In genomic region chr14:31941487-31941886, GRCh38 we compare ENCODE assay signal across 1 cellular context.
TF ChIP-seq lines count a peak whose summit lies in the region.

No MANE protein-coding gene starts in this region.

TF ChIP-seq in HepG2, 621 proteins besides CTCF, POLR2A, EP300 and RAD21 (continued from another document and continues in another):
- TF ChIP-seq ZBTB34 (CRISPR knock-in tag; IDR thresholded peaks at IDR 0.05) (no peak), ETV5 (CRISPR knock-in tag; IDR thresholded peaks at IDR 0.05; ENCODE audit: borderline replicate concordance) (peak; percentile 45; the same call in 1 of the 2 replicates), ZSCAN29 (CRISPR knock-in tag; conservative IDR thresholded peaks at IDR 0.05) (peak; percentile 46; the same call in 1 of the 2 replicates), FOXP1 (IDR thresholded peaks at IDR 0.05) (no peak), FOXP1 (CRISPR knock-in tag; IDR thresholded peaks at IDR 0.05) (peak; percentile 39; the same call in 1 of the 2 replicates), PITX1 (CRISPR knock-in tag; IDR thresholded peaks at IDR 0.05) (peak; percentile 52; the same call in 1 of the 2 replicates), ZNF574 (CRISPR knock-in tag; IDR thresholded peaks at IDR 0.05) (no peak), ZNF260 (CRISPR knock-in tag; IDR thresholded peaks at IDR 0.05; ENCODE audit: borderline replicate concordance, low read depth) (no peak), ZNF543 (CRISPR knock-in tag; IDR thresholded peaks at IDR 0.05) (peak; percentile 67; the same call in 1 of the 2 replicates), ZNF3 (CRISPR knock-in tag; IDR thresholded peaks at IDR 0.05) (peak; percentile 58; the same call in 1 of the 2 replicates), SKIL (CRISPR knock-in tag; IDR thresholded peaks at IDR 0.05; ENCODE audit: borderline replicate concordance) (no peak), NR2F6 (IDR thresholded peaks at IDR 0.05) (no peak), NR2F6 (CRISPR knock-in tag; IDR thresholded peaks at IDR 0.05) (peak; percentile 63; the same call in 1 of the 2 replicates), ZBTB7B (CRISPR knock-in tag; IDR thresholded peaks at IDR 0.05) (0 out of 2 replicates have a peak, but pooled peaks have one; percentile 56), GRHL1 (CRISPR knock-in tag; conservative IDR thresholded peaks at IDR 0.05) (no peak), ELF4 (CRISPR knock-in tag; IDR thresholded peaks at IDR 0.05; ENCODE audit: borderline replicate concordance) (no peak), SOX6 (IDR thresholded peaks at IDR 0.05) (no peak), SOX6 (CRISPR knock-in tag; IDR thresholded peaks at IDR 0.05) (peak; percentile 40; the same call in 1 of the 2 replicates), ZNF331 (CRISPR knock-in tag; IDR thresholded peaks at IDR 0.05) (peak; percentile 58; the same call in 1 of the 2 replicates), TFE3 (CRISPR knock-in tag; IDR thresholded peaks at IDR 0.05) (peak; percentile 53; the same call in 1 of the 2 replicates), SOX13 (IDR thresholded peaks at IDR 0.05) (no peak), SOX13 (CRISPR knock-in tag; conservative IDR thresholded peaks at IDR 0.05 in 1 of 2, IDR thresholded peaks at IDR 0.05 in 1 of 2) (peak in 1 of 2 experiments; percentile 89; a peak in 2 of 4 replicates), ZNF589 (CRISPR knock-in tag; conservative IDR thresholded peaks at IDR 0.05) (no peak), ZNF609 (CRISPR knock-in tag; IDR thresholded peaks at IDR 0.05; ENCODE audit: borderline replicate concordance) (peak; percentile 62), RCOR2 (CRISPR knock-in tag; IDR thresholded peaks at IDR 0.05) (peak; percentile 84), ZNF550 (CRISPR knock-in tag; IDR thresholded peaks at IDR 0.05; ENCODE audit: borderline replicate concordance) (no peak), RARA (CRISPR knock-in tag; IDR thresholded peaks at IDR 0.05) (peak; percentile 49), MEIS2 (CRISPR knock-in tag; IDR thresholded peaks at IDR 0.05) (0 out of 2 replicates have a peak, but pooled peaks have one; percentile 29), ZNF557 (CRISPR knock-in tag; IDR thresholded peaks at IDR 0.05) (0 out of 2 replicates have a peak, but pooled peaks have one; percentile 77), PHF21A (CRISPR knock-in tag; IDR thresholded peaks at IDR 0.05) (peak; percentile 88), ATF6 (CRISPR knock-in tag; conservative IDR thresholded peaks at IDR 0.05) (no peak), HMG20A (CRISPR knock-in tag; IDR thresholded peaks at IDR 0.05; ENCODE audit: borderline replicate concordance) (peak; percentile 61; the same call in 1 of the 2 replicates), DPF2 (CRISPR knock-in tag; IDR thresholded peaks at IDR 0.05; ENCODE audit: borderline replicate concordance, low read depth) (no peak), FOSL2 (CRISPR knock-in tag; IDR thresholded peaks at IDR 0.05) (peak; percentile 54), FOXO1 (CRISPR knock-in tag; IDR thresholded peaks at IDR 0.05) (peak; percentile 59), TBX2 (CRISPR knock-in tag; IDR thresholded peaks at IDR 0.05; ENCODE audit: borderline replicate concordance) (peak; percentile 36; the same call in 1 of the 2 replicates), GATAD2A (CRISPR knock-in tag; IDR thresholded peaks at IDR 0.05) (peak; percentile 82), DBP (CRISPR knock-in tag; IDR thresholded peaks at IDR 0.05; ENCODE audit: not compliant biosample characterization) (no peak), GATAD1 (CRISPR knock-in tag; IDR thresholded peaks at IDR 0.05) (peak; percentile 56; the same call in 1 of the 2 replicates), KDM6A (CRISPR knock-in tag; IDR thresholded peaks at IDR 0.05; ENCODE audit: low read depth) (peak; percentile 42; the same call in 1 of the 2 replicates), ZBTB38 (CRISPR knock-in tag; IDR thresholded peaks at IDR 0.05) (no peak), ZNF563 (CRISPR knock-in tag; IDR thresholded peaks at IDR 0.05) (no peak), CBX5 (CRISPR knock-in tag; IDR thresholded peaks at IDR 0.05; ENCODE audit: borderline replicate concordance) (0 out of 2 replicates have a peak, but pooled peaks have one; percentile 43), YEATS2 (CRISPR knock-in tag; IDR thresholded peaks at IDR 0.05; ENCODE audit: borderline replicate concordance) (0 out of 2 replicates have a peak, but pooled peaks have one; percentile 18), FOSL1 (CRISPR knock-in tag; IDR thresholded peaks at IDR 0.05; ENCODE audit: borderline replicate concordance) (no peak), ZNF205 (CRISPR knock-in tag; IDR thresholded peaks at IDR 0.05) (peak; percentile 67; the same call in 1 of the 2 replicates), HOXA9 (CRISPR knock-in tag; IDR thresholded peaks at IDR 0.05; ENCODE audit: borderline replicate concordance) (no peak), GPN1 (CRISPR knock-in tag; IDR thresholded peaks at IDR 0.05; ENCODE audit: borderline replicate concordance) (no peak)
